ENCODE assay signal across 8 cellular contexts in the genomic region with DNA sequence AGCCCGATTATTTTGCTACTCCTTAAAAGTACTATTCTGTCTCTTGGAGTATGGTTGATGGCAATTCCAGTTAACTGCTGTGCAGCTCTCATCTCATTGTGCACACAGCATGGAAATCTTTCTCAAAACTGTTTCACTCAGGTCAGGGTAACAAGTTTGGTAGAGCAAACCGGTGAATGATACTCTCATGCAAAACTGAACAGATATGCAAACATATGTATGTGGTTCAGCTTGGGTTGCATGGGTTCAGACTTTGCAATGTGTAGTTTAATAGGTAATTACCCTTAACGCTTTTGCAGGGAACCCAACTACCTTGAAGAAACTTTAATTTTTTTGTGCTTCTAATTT. TPM values are rescaled to one million over a fixed set of nuclear protein-coding genes. Genes with fewer than 3 reads are reported as not detected.
A peak's percentile ranks its signal among the peaks of the same experiment; 100 is the strongest.
DNase-seq lines count a peak whose midpoint lies in the region; ATAC-seq and TF ChIP-seq lines count a peak whose summit lies in the region.

No MANE protein-coding gene starts in this region.

- H3K27ac ChIP-seq in heart right ventricle = peak overlapping the region; percentile 94 to 100 (median 98)
- peak overlapping the region; percentile 88 to 97 for H3K27ac ChIP-seq in liver (ENCODE audit: low read depth in 1 of 2, low read length in 2 of 2)
- H3K27ac ChIP-seq in vagina = peak overlapping the region; percentile 96

- no peaks in the 10 kb centered on the region for H3K27me3 ChIP-seq in heart right ventricle
- no peaks in the 10 kb centered on the region for H3K27me3 ChIP-seq in adipocyte (replicated peaks; ENCODE audit: control insufficient read depth, insufficient read depth, low read length)
- H3K27me3 ChIP-seq in liver (ENCODE audit: control insufficient read depth in 4 of 4, insufficient read depth in 4 of 4, low read length in 3 of 4) = no peaks in the 10 kb centered on the region
- H3K27me3 ChIP-seq in vagina = no peaks in the 10 kb centered on the region

- H3K9me3 ChIP-seq in heart right ventricle = no peaks in the 10 kb centered on the region
- no peaks in the 10 kb centered on the region for H3K9me3 ChIP-seq in adipocyte (ENCODE audit: control insufficient read depth, low read length)
- no peaks in the 10 kb centered on the region for H3K9me3 ChIP-seq in liver (ENCODE audit: control insufficient read depth in 4 of 4, low read length in 3 of 4)
- no peaks in the 10 kb centered on the region for H3K9me3 ChIP-seq in vagina

- H3K4me3 ChIP-seq in heart right ventricle (peak overlapping the region in 9 of 10 donors; percentile 59 to 97 (median 89)), adipocyte (ENCODE audit: low read length) (peak overlapping the region; percentile 95), liver (ENCODE audit: low read depth in 1 of 3, low read length in 3 of 3) (peak overlapping the region; percentile 74 to 98 (median 94)), vagina (peak overlapping the region; percentile 73 to 84)

- WGBS in heart right ventricle, 2 donors = 26 to 35% methylated on average over 3 of the region's 3 CpGs
- WGBS in liver = 17% methylated on average over 3 of the region's 3 CpGs

- DNase-seq in heart right ventricle (no peak), cardiac septum (ENCODE audit: low spot score) (no peak), adipocyte (ENCODE audit: low read depth) (no peak), vagina (ENCODE audit: extremely low spot score in 2 of 2) (no peak), UCSD-AML1 (lab: John Stamatoyannopoulos, UW; ENCODE audit: unreplicated experiment) (no peak), NCI-H1694 treated with DMSO at 0.1 percent for 48 hours (lab: John Stamatoyannopoulos, UW) (no peak)

- H3K36me3 ChIP-seq in heart right ventricle (peaks cover 0 to 45% (median 18%) of the 10 kb centered on the region in 9 donors), adipocyte (ENCODE audit: control insufficient read depth, insufficient read depth, low read length, severe bottlenecking) (peaks cover 29% of the 10 kb centered on the region), liver (ENCODE audit: control insufficient read depth in 4 of 4, insufficient read depth in 3 of 4, low read depth in 1 of 4, low read length in 3 of 4) (peaks cover 5 to 13% (median 8%) of the 10 kb centered on the region in 4 donors), vagina (peaks cover 0 to 20% of the 10 kb centered on the region in 2 donors)

- H3K4me1 ChIP-seq in heart right ventricle (peaks cover 2 to 52% (median 35%) of the 10 kb centered on the region in 9 donors), adipocyte (ENCODE audit: control insufficient read depth, insufficient read depth, low read length) (peaks cover 43% of the 10 kb centered on the region), liver (ENCODE audit: control insufficient read depth in 4 of 4, insufficient read depth in 4 of 4, low read length in 3 of 4) (peaks cover 0 to 28% (median 20%) of the 10 kb centered on the region in 4 donors), vagina (peaks cover 32% of the 10 kb centered on the region)

- intact Hi-C loops in heart right ventricle (cut with DNase I) (loop anchor here (2.0 to 10.0 kb wide), 15 partner anchors 35 to 152 kb away; a partner anchor contains a TSS), cardiac septum (cut with DNase I) (loop anchor here (2.0 to 10.0 kb wide), 3 partner anchors 62 to 152 kb away; a partner anchor contains a TSS), vagina (cut with DNase I) (loop anchor here (10.0 kb wide), 1 partner anchor 72 kb away; no protein-coding TSS in a partner anchor)

- H3K9ac ChIP-seq in adipocyte (ENCODE audit: low read length) (peak overlapping the region; percentile 99), liver (ENCODE audit: low read depth in 1 of 2, low read length in 2 of 2) (peak overlapping the region; percentile 70 to 94)

- TF ChIP-seq CTCF in heart right ventricle (IDR thresholded peaks at IDR 0.05) (no peak), liver (IDR thresholded peaks at IDR 0.05; ENCODE audit: low read depth, low read length, missing input control) (no peak), vagina (IDR thresholded peaks at IDR 0.05) (no peak)

- ATAC-seq in heart right ventricle (no peak), HG03095 (IDR thresholded peaks at IDR 0.05; ENCODE audit: unreplicated experiment) (no peak)

- no peak for TF ChIP-seq RAD21 in liver (IDR thresholded peaks at IDR 0.05)

- no peak for TF ChIP-seq POLR2A in vagina (IDR thresholded peaks at IDR 0.05)

TF ChIP-seq in liver, 16 proteins besides CTCF, POLR2A, EP300 and RAD21:
- no peak for TF ChIP-seq RXRA (IDR thresholded peaks at IDR 0.05)
- TF ChIP-seq, protein P1, sequence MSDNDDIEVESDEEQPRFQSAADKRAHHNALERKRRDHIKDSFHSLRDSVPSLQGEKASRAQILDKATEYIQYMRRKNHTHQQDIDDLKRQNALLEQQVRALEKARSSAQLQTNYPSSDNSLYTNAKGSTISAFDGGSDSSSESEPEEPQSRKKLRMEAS (IDR thresholded peaks at IDR 0.05) = no peak
- TF ChIP-seq SP1 (IDR thresholded peaks at IDR 0.05) = no peak
- no peak for TF ChIP-seq FOXA1 (IDR thresholded peaks at IDR 0.05)

RNA-seq across cellular contexts. Expression of a gene that starts 2.2 kb away (rescaled TPM):
- total RNA-seq in heart right ventricle (100 to 1,000 TPM in 4 of 10 donors, 10 to 100 TPM in 6; 26.2 to 148 (median 72.7) TPM), cardiac septum (94.9 TPM), liver (10 to 100 TPM; 29.7 to 57.9 TPM), vagina (44.4 TPM)
- polyA plus RNA-seq in heart right ventricle (10 to 100 TPM; 40.6 to 41.4 TPM), liver (10 to 100 TPM; 26.3 to 37.1 TPM)
